ENCODE assay signal across 1 cellular context in the genomic region with DNA sequence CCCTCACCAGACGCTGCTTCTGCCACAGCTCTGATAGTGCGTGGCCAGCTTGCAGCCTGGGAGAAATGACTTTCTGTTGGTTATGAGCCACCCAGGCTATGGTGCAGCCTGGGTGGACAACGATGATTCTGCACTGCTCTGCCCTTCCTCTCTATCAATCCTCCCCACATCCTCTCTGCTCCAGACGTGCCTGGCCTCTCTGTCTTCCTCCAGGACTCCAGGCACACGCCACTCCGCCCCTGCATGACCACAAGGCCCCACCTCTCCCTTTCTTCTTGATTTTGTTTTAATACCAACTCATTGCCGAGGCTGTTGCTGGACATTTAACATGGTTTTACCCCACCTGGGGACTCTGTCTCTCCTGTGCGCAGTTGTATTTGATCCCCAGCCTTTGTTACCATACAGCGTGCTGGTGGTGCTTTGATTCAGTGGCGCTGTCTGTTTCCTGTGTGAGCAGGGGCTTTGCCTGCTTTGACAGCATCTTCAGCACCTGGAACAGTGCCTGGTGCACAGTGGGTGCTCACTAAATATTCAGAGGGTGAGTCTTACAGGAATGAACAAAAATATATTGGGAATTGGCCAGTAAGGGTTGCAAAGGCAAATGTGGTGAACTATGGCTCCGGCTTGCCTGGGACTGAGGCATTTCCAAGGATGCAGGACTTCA.
TF ChIP-seq lines count a peak whose summit lies in the region.

No MANE protein-coding gene starts in this region.

TF ChIP-seq in H1, 55 proteins besides CTCF, POLR2A, EP300 and RAD21:
- TF ChIP-seq RNF2 (IDR thresholded peaks at IDR 0.05; ENCODE audit: borderline replicate concordance, low read depth, low read length, missing control alignments, poor library complexity, severe bottlenecking): no peak
- no peak for TF ChIP-seq BRCA1 (IDR thresholded peaks at IDR 0.05; ENCODE audit: low read depth, low read length)
- TF ChIP-seq KDM5A (IDR thresholded peaks at IDR 0.05; ENCODE audit: low read length): no peak
- TF ChIP-seq CREB1 (IDR thresholded peaks at IDR 0.05): no peak
- TF ChIP-seq NANOG (IDR thresholded peaks at IDR 0.05; ENCODE audit: insufficient read depth, low read depth, low read length, poor library complexity, severe bottlenecking): no peak
- no peak for TF ChIP-seq BACH1 (IDR thresholded peaks at IDR 0.05; ENCODE audit: low read length)
- TF ChIP-seq, protein P1, sequence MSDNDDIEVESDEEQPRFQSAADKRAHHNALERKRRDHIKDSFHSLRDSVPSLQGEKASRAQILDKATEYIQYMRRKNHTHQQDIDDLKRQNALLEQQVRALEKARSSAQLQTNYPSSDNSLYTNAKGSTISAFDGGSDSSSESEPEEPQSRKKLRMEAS (IDR thresholded peaks at IDR 0.05): no peak
- no peak for TF ChIP-seq SIN3A (conservative IDR thresholded peaks at IDR 0.05 in 1 of 2, IDR thresholded peaks at IDR 0.05 in 1 of 2; ENCODE audit: low read depth in 1 of 2, low read length in 2 of 2)
- no peak for TF ChIP-seq SP2 (IDR thresholded peaks at IDR 0.05; ENCODE audit: low read length)
- TF ChIP-seq FOSL1 (IDR thresholded peaks at IDR 0.05; ENCODE audit: insufficient read depth, low read depth, low read length): no peak
- TF ChIP-seq SUZ12 (IDR thresholded peaks at IDR 0.05; ENCODE audit: low read length): no peak
- no peak for TF ChIP-seq JUN (IDR thresholded peaks at IDR 0.05; ENCODE audit: low read depth, low read length)
